Comparison of ENCODE assay signal across 1 cellular context in genomic region chr13:85386424-85386823, GRCh38.
TF ChIP-seq lines count a peak whose summit lies in the region.

No MANE protein-coding gene starts in this region.

TF ChIP-seq in A549, 52 proteins besides CTCF, POLR2A, EP300 and RAD21 (continued from another document):
- TF ChIP-seq, protein P1, sequence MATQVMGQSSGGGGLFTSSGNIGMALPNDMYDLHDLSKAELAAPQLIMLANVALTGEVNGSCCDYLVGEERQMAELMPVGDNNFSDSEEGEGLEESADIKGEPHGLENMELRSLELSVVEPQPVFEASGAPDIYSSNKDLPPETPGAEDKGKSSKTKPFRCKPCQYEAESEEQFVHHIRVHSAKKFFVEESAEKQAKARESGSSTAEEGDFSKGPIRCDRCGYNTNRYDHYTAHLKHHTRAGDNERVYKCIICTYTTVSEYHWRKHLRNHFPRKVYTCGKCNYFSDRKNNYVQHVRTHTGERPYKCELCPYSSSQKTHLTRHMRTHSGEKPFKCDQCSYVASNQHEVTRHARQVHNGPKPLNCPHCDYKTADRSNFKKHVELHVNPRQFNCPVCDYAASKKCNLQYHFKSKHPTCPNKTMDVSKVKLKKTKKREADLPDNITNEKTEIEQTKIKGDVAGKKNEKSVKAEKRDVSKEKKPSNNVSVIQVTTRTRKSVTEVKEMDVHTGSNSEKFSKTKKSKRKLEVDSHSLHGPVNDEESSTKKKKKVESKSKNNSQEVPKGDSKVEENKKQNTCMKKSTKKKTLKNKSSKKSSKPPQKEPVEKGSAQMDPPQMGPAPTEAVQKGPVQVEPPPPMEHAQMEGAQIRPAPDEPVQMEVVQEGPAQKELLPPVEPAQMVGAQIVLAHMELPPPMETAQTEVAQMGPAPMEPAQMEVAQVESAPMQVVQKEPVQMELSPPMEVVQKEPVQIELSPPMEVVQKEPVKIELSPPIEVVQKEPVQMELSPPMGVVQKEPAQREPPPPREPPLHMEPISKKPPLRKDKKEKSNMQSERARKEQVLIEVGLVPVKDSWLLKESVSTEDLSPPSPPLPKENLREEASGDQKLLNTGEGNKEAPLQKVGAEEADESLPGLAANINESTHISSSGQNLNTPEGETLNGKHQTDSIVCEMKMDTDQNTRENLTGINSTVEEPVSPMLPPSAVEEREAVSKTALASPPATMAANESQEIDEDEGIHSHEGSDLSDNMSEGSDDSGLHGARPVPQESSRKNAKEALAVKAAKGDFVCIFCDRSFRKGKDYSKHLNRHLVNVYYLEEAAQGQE (IDR thresholded peaks at IDR 0.05) = no peak
- no peak for TF ChIP-seq JUN (IDR thresholded peaks at IDR 0.05)
- no peak for TF ChIP-seq GATA3 (IDR thresholded peaks at IDR 0.05; ENCODE audit: borderline replicate concordance)
- TF ChIP-seq HEYL (CRISPR knock-in tag; IDR thresholded peaks at IDR 0.05) = no peak
